Comparison of ENCODE assay signal across 8 cellular contexts in the genomic region with DNA sequence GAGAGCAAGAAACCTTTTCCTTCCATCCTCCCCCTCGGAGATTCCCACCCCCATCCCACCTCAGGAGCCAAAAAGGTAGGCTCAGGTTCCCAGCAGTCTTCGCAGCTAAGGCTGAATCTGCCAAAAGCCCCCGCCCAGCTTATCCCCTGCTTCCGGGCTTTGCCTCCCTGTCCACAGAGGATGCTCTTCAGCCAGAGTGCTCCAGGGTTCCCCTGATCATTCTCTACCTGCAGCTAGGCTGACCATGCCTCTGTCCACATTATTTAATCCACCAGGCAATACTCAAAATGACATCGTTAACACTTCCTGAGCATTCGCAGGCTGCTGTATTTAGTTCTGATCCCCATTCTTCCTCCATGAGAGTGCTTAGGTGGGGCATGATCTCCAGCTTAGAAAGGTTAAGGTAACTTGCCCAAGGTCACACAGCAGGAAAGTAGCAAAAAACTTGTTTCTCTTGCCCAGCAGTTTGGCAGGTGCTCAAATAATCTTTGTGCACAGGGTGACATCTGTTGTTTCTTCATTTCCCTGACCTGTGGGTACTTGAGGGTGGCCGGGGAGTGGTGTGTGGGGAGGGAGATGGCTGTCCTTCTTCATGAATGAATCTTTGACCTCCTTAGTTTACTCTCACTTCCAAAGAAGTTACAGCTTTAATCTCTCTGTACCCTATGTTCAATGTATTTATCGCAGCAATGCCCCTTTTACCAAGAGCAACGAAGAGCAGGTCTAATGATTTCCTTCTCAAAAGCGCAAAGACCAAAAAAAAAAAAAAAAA. TPM values are rescaled to one million over a fixed set of nuclear protein-coding genes. Genes with fewer than 3 reads are reported as not detected.
DNase-seq lines count a peak whose midpoint lies in the region; ATAC-seq and TF ChIP-seq lines count a peak whose summit lies in the region.

No MANE protein-coding gene starts in this region.

- no peak for TF ChIP-seq POLR2A in sigmoid colon (IDR thresholded peaks at IDR 0.05)

- no peak for TF ChIP-seq CTCF in fibroblast of pulmonary artery (IDR thresholded peaks at IDR 0.05; ENCODE audit: low read length, missing control alignments)
- no peak for TF ChIP-seq CTCF in sigmoid colon (IDR thresholded peaks at IDR 0.05)

- peak overlapping the region; percentile 12; the same call in 1 of the 2 replicates for H3K27ac ChIP-seq in SJCRH30
- H3K27ac ChIP-seq in sigmoid colon = peak overlapping the region in 3 of 4 donors; percentile 90 to 92 (median 91)

- WGBS in sigmoid colon, 2 donors = 17 to 25% methylated on average over 10 of the region's 10 CpGs

- H3K4me3 ChIP-seq in SJCRH30 (peak overlapping the region; percentile 98), fibroblast of pulmonary artery (replicated peaks; ENCODE audit: low read depth, low read length) (peak overlapping the region; percentile 64), sigmoid colon (peak overlapping the region; percentile 82 to 100 (median 91))

- H3K27me3 ChIP-seq in SJCRH30 (no peaks in the 10 kb centered on the region), sigmoid colon (no peaks in the 10 kb centered on the region)

- H3K36me3 ChIP-seq in SJCRH30 (no peaks in the 10 kb centered on the region; the same call in 1 of the 2 replicates), sigmoid colon (no peaks in the 10 kb centered on the region)

- ATAC-seq in HG03439 (IDR thresholded peaks at IDR 0.05; ENCODE audit: unreplicated experiment) (no peak), HG02885 (IDR thresholded peaks at IDR 0.05; ENCODE audit: poor library complexity, unreplicated experiment) (no peak)

- DNase-seq in activated CD8-positive, alpha-beta memory T cell treated with anti-CD3 and anti-CD28 coated beads for 24 hours = peak; percentile 58
- no peak for DNase-seq in activated CD8-positive, alpha-beta memory T cell treated with anti-CD3 and anti-CD28 coated beads, Interleukin-2, amount 50 U/mL, for 4 hours
- DNase-seq in SJCRH30 = peak in 1 of 2 experiments; percentile 50
- no peak for DNase-seq in fibroblast of pulmonary artery (ENCODE audit: low read depth)
- DNase-seq in sigmoid colon = no peak
- no peak for DNase-seq in epidermal melanocyte (ENCODE audit: insufficient read length, low spot score)

- no peak for TF ChIP-seq EP300 in sigmoid colon (IDR thresholded peaks at IDR 0.05)

- H3K4me1 ChIP-seq in SJCRH30 = peaks cover 21% of the 10 kb centered on the region
- H3K4me1 ChIP-seq in sigmoid colon = peaks cover 0 to 24% (median 20%) of the 10 kb centered on the region in 4 donors

- H3K9me3 ChIP-seq in SJCRH30 (replicated peaks) (no peaks in the 10 kb centered on the region), sigmoid colon (no peaks in the 10 kb centered on the region)

- intact Hi-C loops in sigmoid colon (cut with DNase I) = no loop called here

RNA-seq across cellular contexts. Expression of a gene that starts 0.9 kb away (rescaled TPM):
- 14.4 and 15.6 TPM in 2 replicates for total RNA-seq in SJCRH30 (2014; rRNA removed; shearing (Covaris generic))
- total RNA-seq in sigmoid colon = 10 to 100 TPM in 2 of 4 donors, 1 to 10 TPM in 2; 7.8 to 25.5 (median 11.2) TPM
- polyA plus RNA-seq in sigmoid colon = 1 to 10 TPM; 3.5 to 4.6 (median 4.2) TPM

RNA-seq across cellular contexts. Expression of a gene that starts 40.0 kb away (rescaled TPM):
- total RNA-seq in SJCRH30 (2014; rRNA removed; shearing (Covaris generic)) = not detected in 2 replicates
- under 1 TPM in 2 of 4 donors, not detected in 2; 0.36 to 0.41 TPM for total RNA-seq in sigmoid colon
- 1 to 10 TPM in 1 of 3 donors, under 1 TPM in 2; under 0.01 to 1.2 (median 0.23) TPM for polyA plus RNA-seq in sigmoid colon

RNA-seq across cellular contexts. Expression of a gene that starts 43.4 kb away (rescaled TPM):
- total RNA-seq in SJCRH30 (2014; rRNA removed; shearing (Covaris generic)) = 530 and 537 TPM in 2 replicates
- 100 to 1,000 TPM; 185 to 268 (median 214) TPM for total RNA-seq in sigmoid colon
- 100 to 1,000 TPM in 1 of 3 donors, 10 to 100 TPM in 2; 23.4 to 103 (median 39.1) TPM for polyA plus RNA-seq in sigmoid colon
